In the genomic region with DNA sequence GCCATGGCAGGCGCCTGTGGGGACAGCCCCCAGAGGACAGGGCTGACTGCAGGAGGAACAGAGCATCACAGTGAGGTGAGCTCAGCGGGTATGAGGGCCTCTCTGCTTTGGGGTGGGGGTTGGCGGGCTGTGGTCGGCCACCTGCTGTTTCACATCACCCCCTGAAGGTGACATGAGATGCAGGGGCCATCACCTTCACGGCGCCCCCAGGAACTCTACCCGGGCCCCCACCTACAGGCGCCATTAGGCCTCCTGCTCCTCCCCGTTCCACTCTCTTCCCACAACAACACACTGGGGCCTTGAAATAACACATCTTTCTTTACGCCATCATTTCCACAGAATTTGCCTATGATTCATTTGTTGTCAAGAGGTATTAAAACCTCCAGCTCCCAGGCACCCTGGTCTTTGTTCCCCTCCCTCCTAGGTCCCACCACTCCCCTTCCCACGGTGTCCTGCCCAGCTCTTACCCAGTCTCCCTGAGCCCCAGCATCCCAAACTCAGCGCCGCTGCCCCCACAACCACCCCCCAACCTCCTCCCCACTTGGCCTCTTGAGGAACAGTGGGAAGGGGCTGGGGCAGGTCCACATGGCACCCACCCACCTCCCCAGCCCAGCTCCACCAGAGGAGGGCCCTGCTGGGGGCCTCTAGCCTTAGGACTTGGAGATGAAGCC, we compare ENCODE assay signal across 11 cellular contexts. TPM values are rescaled to one million over a fixed set of nuclear protein-coding genes. Genes with fewer than 3 reads are reported as not detected.
DNase-seq lines count a peak whose midpoint lies in the region; TF ChIP-seq lines count a peak whose summit lies in the region.
"Had no signal": no experiment of that assay in that cellular context is flagged by ENCODE, and none has a peak within 500 bp of the region (broad histone marks: within the 10 kb centered on the region; RNA-seq: fewer than 3 reads in every experiment).

No MANE protein-coding gene starts in this region.

- no peak for TF ChIP-seq POLR2A in breast epithelium (IDR thresholded peaks at IDR 0.05)

- no peak for TF ChIP-seq CTCF in GM06990 (IDR thresholded peaks at IDR 0.05; ENCODE audit: insufficient read depth, low read length, poor library complexity, severe bottlenecking)
- no peak for TF ChIP-seq CTCF in breast epithelium (IDR thresholded peaks at IDR 0.05)
- no peak for TF ChIP-seq CTCF in right atrium auricular region (IDR thresholded peaks at IDR 0.05)

- H3K4me1 Mint-ChIP-seq in activated T-helper 2 cell treated with anti-CD3 and anti-CD28 coated beads, Interferon-gamma antibody, Interleukin-2, Interleukin-4, amounts not matched to agents 10 μg/mL and 5 μg/mL and 100 μg/mL, durations not matched to agents 14 hours and 24 hours and 36 hours (ENCODE audit: low read depth) = peaks cover 76% of the 10 kb centered on the region

- H3K4me3 ChIP-seq in GM06990 (replicated peaks; ENCODE audit: low read depth, low read length) = no peak overlapping the region
- H3K4me3 ChIP-seq in skin epidermis = no peak overlapping the region
- no peak overlapping the region for H3K4me3 ChIP-seq in breast epithelium
- no peak overlapping the region for H3K4me3 ChIP-seq in right atrium auricular region
- H3K4me3 ChIP-seq: right lobe of liver, upper lobe of left lung had no signal

- H3K36me3 ChIP-seq in GM06990 (ENCODE audit: control insufficient read depth, insufficient read depth, low read length) (no peaks in the 10 kb centered on the region), breast epithelium (no peaks in the 10 kb centered on the region), right atrium auricular region (no peaks in the 10 kb centered on the region)
- H3K36me3 ChIP-seq: right lobe of liver, upper lobe of left lung had no signal

- H3K27me3 ChIP-seq in GM06990 (replicated peaks; ENCODE audit: control insufficient read depth, insufficient read depth, low read length) (no peaks in the 10 kb centered on the region), breast epithelium (no peaks in the 10 kb centered on the region), right atrium auricular region (no peaks in the 10 kb centered on the region)
- H3K27me3 ChIP-seq: right lobe of liver, upper lobe of left lung had no signal

- H3K27me3 Mint-ChIP-seq in activated T-helper 2 cell treated with anti-CD3 and anti-CD28 coated beads, Interferon-gamma antibody, Interleukin-2, Interleukin-4, amounts not matched to agents 10 μg/mL and 5 μg/mL and 100 μg/mL, durations not matched to agents 14 hours and 24 hours and 36 hours (ENCODE audit: low read depth) = no peaks in the 10 kb centered on the region

- peak overlapping the region; percentile 76 for H3K4me3 Mint-ChIP-seq in activated T-helper 2 cell treated with anti-CD3 and anti-CD28 coated beads, Interferon-gamma antibody, Interleukin-2, Interleukin-4, amounts not matched to agents 10 μg/mL and 5 μg/mL and 100 μg/mL, durations not matched to agents 14 hours and 24 hours and 36 hours (ENCODE audit: low read depth)

- peaks cover 16 to 22% of the 10 kb centered on the region in 2 donors for H3K4me1 ChIP-seq in breast epithelium
- peaks cover 0 to 29% of the 10 kb centered on the region in 2 donors for H3K4me1 ChIP-seq in right atrium auricular region
- H3K4me1 ChIP-seq: right lobe of liver had no signal

- no peaks in the 10 kb centered on the region for H3K9me3 Mint-ChIP-seq in activated T-helper 2 cell treated with anti-CD3 and anti-CD28 coated beads, Interferon-gamma antibody, Interleukin-2, Interleukin-4, amounts not matched to agents 10 μg/mL and 5 μg/mL and 100 μg/mL, durations not matched to agents 14 hours and 24 hours and 36 hours

- DNase-seq in GM06990 (ENCODE audit: extremely low read depth, insufficient read length) = peak; percentile 70
- peak; percentile 33 for DNase-seq in NAMALWA (ENCODE audit: low spot score)
- DNase-seq in activated T-helper 2 cell treated with anti-CD3 and anti-CD28 coated beads, Interferon-gamma antibody, Interleukin-2, Interleukin-4, amounts not matched to agents 10 μg/mL and 5 μg/mL and 100 μg/mL, durations not matched to agents 14 hours and 24 hours and 36 hours (ENCODE audit: low spot score) = no peak
- no peak for DNase-seq in UCSD-AML1 (lab: John Stamatoyannopoulos, UW; ENCODE audit: unreplicated experiment)
- no peak for DNase-seq in amygdala (lab: John Stamatoyannopoulos, UW)
- no peak for DNase-seq in breast epithelium (ENCODE audit: low spot score in 2 of 2)
- DNase-seq in right atrium auricular region (ENCODE audit: low spot score) = no peak
- DNase-seq: islet precursor cell, right lobe of liver had no signal

- H3K36me3 Mint-ChIP-seq in activated T-helper 2 cell treated with anti-CD3 and anti-CD28 coated beads, Interferon-gamma antibody, Interleukin-2, Interleukin-4, amounts not matched to agents 10 μg/mL and 5 μg/mL and 100 μg/mL, durations not matched to agents 14 hours and 24 hours and 36 hours (ENCODE audit: low read depth) = no peaks in the 10 kb centered on the region

- intact Hi-C loops in activated T-helper 2 cell treated with anti-CD3 and anti-CD28 coated beads, Interferon-gamma antibody, Interleukin-2, Interleukin-4, amounts not matched to agents 10 μg/mL and 5 μg/mL and 100 μg/mL, durations not matched to agents 14 hours and 24 hours and 36 hours (cut with micrococcal nuclease) = loop anchor here (1.0 to 2.0 kb wide), 4 partner anchors 12 to 126 kb away; a partner anchor contains a TSS
- intact Hi-C loops in breast epithelium (cut with DNase I; ENCODE audit: low total_unique reads) = no loop called here

- H3K27ac ChIP-seq in skin epidermis = peak overlapping the region in 14 of 21 experiments; percentile 2 to 83 (median 61)
- H3K27ac ChIP-seq in breast epithelium = no peak overlapping the region
- no peak overlapping the region for H3K27ac ChIP-seq in right atrium auricular region
- H3K27ac ChIP-seq: right lobe of liver, upper lobe of left lung had no signal

- peak overlapping the region; percentile 98 for H3K27ac Mint-ChIP-seq in activated T-helper 2 cell treated with anti-CD3 and anti-CD28 coated beads, Interferon-gamma antibody, Interleukin-2, Interleukin-4, amounts not matched to agents 10 μg/mL and 5 μg/mL and 100 μg/mL, durations not matched to agents 14 hours and 24 hours and 36 hours

- H3K9me3 ChIP-seq in breast epithelium (no peaks in the 10 kb centered on the region), right atrium auricular region (no peaks in the 10 kb centered on the region)
- H3K9me3 ChIP-seq: right lobe of liver, upper lobe of left lung had no signal

RNA-seq across cellular contexts. Expression of a gene that starts 12.7 kb away (rescaled TPM):
- 251 and 253 TPM in 2 replicates for total RNA-seq in activated T-helper 2 cell treated with anti-CD3 and anti-CD28 coated beads, Interferon-gamma antibody, Interleukin-2, Interleukin-4, amounts not matched to agents 10 μg/mL and 5 μg/mL and 100 μg/mL, durations not matched to agents 14 hours and 24 hours and 36 hours
- 10 to 100 TPM; 37.6 to 77.0 (median 44.9) TPM for total RNA-seq in breast epithelium
- total RNA-seq in right atrium auricular region = 10 to 100 TPM; 33.4 to 60.2 TPM

RNA-seq across cellular contexts. Expression of a gene that starts 59.4 kb away (rescaled TPM):
- 7.3 and 7.4 TPM in 2 replicates for total RNA-seq in activated T-helper 2 cell treated with anti-CD3 and anti-CD28 coated beads, Interferon-gamma antibody, Interleukin-2, Interleukin-4, amounts not matched to agents 10 μg/mL and 5 μg/mL and 100 μg/mL, durations not matched to agents 14 hours and 24 hours and 36 hours
- total RNA-seq in breast epithelium (10 to 100 TPM; 27.5 to 51.5 (median 30.6) TPM), right atrium auricular region (10 to 100 TPM; 48.9 to 52.0 TPM)

Comparison
In these comparisons a context has a peak if more than half of its experiments do, and no peak if none do; other contexts are left out.
1. DNase-seq: peak in GM06990 (single experiment) and NAMALWA (single experiment); none in activated T-helper 2 cell treated with anti-CD3 and anti-CD28 coated beads, Interferon-gamma antibody, Interleukin-2, Interleukin-4, amounts not matched to agents 10 μg/mL and 5 μg/mL and 100 μg/mL, durations not matched to agents 14 hours and 24 hours and 36 hours (single experiment), UCSD-AML1 (single experiment), amygdala (0 of 56), breast epithelium (0 of 2) and right atrium auricular region (single experiment).
2. H3K27ac ChIP-seq: peak in skin epidermis (14 of 21); none in breast epithelium (0 of 2) and right atrium auricular region (0 of 2).